Comparison of ENCODE assay signal across 1 cellular context in genomic region chr10:97401455-97401919, GRCh38.
TF ChIP-seq lines count a peak whose summit lies in the region.

No MANE protein-coding gene starts in this region.

TF ChIP-seq in HCT116, 20 proteins besides CTCF, POLR2A, EP300 and RAD21 (continued from another document):
- no peak for TF ChIP-seq SIN3A (IDR thresholded peaks at IDR 0.05; ENCODE audit: low read depth)
- no peak for TF ChIP-seq JUND (IDR thresholded peaks at IDR 0.05)
- TF ChIP-seq CEBPB (IDR thresholded peaks at IDR 0.05; ENCODE audit: low read depth), result no peak
- no peak for TF ChIP-seq ATF3 (IDR thresholded peaks at IDR 0.05)
- TF ChIP-seq REST (IDR thresholded peaks at IDR 0.05; ENCODE audit: low read depth), result no peak
- no peak for TF ChIP-seq EZH2phosphoT487 (IDR thresholded peaks at IDR 0.05; ENCODE audit: borderline replicate concordance)
